ENCODE assay signal across 12 cellular contexts in the genomic region with DNA sequence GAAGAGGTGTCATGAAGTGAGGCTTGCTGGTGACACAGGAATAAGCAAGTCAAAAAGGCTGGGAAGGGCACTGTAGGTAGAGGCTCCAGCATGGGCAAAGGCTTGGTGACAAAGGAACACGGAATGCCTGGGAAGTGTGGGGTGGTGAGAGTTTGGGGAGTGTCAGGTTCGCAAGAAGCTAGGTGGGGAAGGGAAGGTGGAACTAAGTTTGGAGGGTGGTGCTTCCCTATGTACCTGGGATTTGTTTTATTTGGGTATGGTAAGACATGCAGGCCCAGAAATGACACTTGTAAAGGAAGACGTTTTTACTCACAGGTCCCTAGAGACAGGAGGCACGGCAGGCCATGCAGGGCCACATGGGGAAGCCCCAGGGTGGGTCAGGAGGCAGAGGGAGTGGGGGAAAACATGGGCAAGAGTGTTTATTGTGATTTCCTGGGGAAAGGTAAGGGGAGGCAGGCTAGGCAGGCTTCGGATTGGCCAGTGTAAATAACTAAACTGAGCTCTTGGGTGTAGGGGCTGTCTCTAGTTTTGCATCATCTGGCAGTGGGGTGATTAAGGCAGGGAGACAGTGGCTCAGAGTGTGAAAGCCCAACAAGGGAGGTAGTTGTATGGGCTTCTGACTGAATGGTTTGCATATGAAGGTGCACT. TPM values are rescaled to one million over a fixed set of nuclear protein-coding genes. Genes with fewer than 3 reads are reported as not detected.
A peak's percentile ranks its signal among the peaks of the same experiment; 100 is the strongest.
DNase-seq lines count a peak whose midpoint lies in the region; ATAC-seq, FAIRE-seq and TF ChIP-seq lines count a peak whose summit lies in the region.
"Had no signal": no experiment of that assay in that cellular context is flagged by ENCODE, and none has a peak within 500 bp of the region (broad histone marks: within the 10 kb centered on the region; RNA-seq: fewer than 3 reads in every experiment).

No MANE protein-coding gene starts in this region.

- ATAC-seq in GM21367 (IDR thresholded peaks at IDR 0.05; ENCODE audit: unreplicated experiment) (peak; percentile 89), HG02973 (IDR thresholded peaks at IDR 0.05; ENCODE audit: unreplicated experiment) (peak; percentile 91), WTC11 (peak; percentile 53)
- ATAC-seq: effector memory CD8-positive, alpha-beta T cell; HepG2 had no signal

- intact Hi-C loops in CD4-positive, alpha-beta memory T cell (cut with micrococcal nuclease), result loop anchor here (10.0 kb wide), 1 partner anchor 205 kb away; no protein-coding TSS in a partner anchor

- CTCF ChIA-PET in WTC11 (lab: Charles Lee), result interaction anchor here (1.2 kb wide), 1 partner anchor 9 kb away, joined by 4 read pairs; no protein-coding TSS in a partner anchor
- CTCF ChIA-PET in CD4-positive, alpha-beta memory T cell (lab: Charles Lee; ENCODE audit: partially characterized antibody), result no interaction called here

- H3K27me3 Mint-ChIP-seq in WTC11 (ENCODE audit: low read depth), result no peaks in the 10 kb centered on the region
- H3K27me3 Mint-ChIP-seq in CD4-positive, alpha-beta memory T cell, result peaks cover 1 to 2% of the 10 kb centered on the region in 2 donors

- H3K4me1 ChIP-seq in CD4-positive, alpha-beta memory T cell (ENCODE audit: insufficient read depth, low read length), result no peaks in the 10 kb centered on the region

- H3K36me3 Mint-ChIP-seq in WTC11, result peaks cover 14% of the 10 kb centered on the region
- no peaks in the 10 kb centered on the region for H3K36me3 Mint-ChIP-seq in CD4-positive, alpha-beta memory T cell

- no peaks in the 10 kb centered on the region for H3K36me3 ChIP-seq in CD4-positive, alpha-beta memory T cell (ENCODE audit: insufficient read depth, low read length)

- no peak overlapping the region for H3K4me3 Mint-ChIP-seq in WTC11
- H3K4me3 Mint-ChIP-seq in CD4-positive, alpha-beta memory T cell, result no peak overlapping the region
- H3K4me3 Mint-ChIP-seq: effector memory CD8-positive, alpha-beta T cell had no signal

- no peak overlapping the region for H3K27ac ChIP-seq in CD4-positive, alpha-beta memory T cell (ENCODE audit: low read depth, low read length)

- H3K9me3 Mint-ChIP-seq in WTC11, result peaks cover 27% of the 10 kb centered on the region
- H3K9me3 Mint-ChIP-seq in CD4-positive, alpha-beta memory T cell, result peaks cover 0 to 1% (median 0%) of the 10 kb centered on the region in 8 donors
- H3K9me3 Mint-ChIP-seq: effector memory CD8-positive, alpha-beta T cell had no signal

- no peaks in the 10 kb centered on the region for H3K27me3 ChIP-seq in CD4-positive, alpha-beta memory T cell (ENCODE audit: insufficient read depth, low read length)

- POLR2A ChIA-PET in WTC11 (lab: Charles Lee), result no interaction called here
- POLR2A ChIA-PET in CD4-positive, alpha-beta memory T cell (lab: Charles Lee; ENCODE audit: partially characterized antibody), result no interaction called here

- no peaks in the 10 kb centered on the region for H3K9me3 ChIP-seq in CD4-positive, alpha-beta memory T cell (ENCODE audit: control insufficient read depth in 1 of 2, low read length in 2 of 2)

- TF ChIP-seq CTCF in WTC11 (IDR thresholded peaks at IDR 0.05), result no peak

- H3K4me1 Mint-ChIP-seq in WTC11, result peaks cover 10% of the 10 kb centered on the region
- no peaks in the 10 kb centered on the region for H3K4me1 Mint-ChIP-seq in CD4-positive, alpha-beta memory T cell

- H3K27ac Mint-ChIP-seq in WTC11, result no peak overlapping the region
- H3K27ac Mint-ChIP-seq in CD4-positive, alpha-beta memory T cell, result no peak overlapping the region
- H3K27ac Mint-ChIP-seq: effector memory CD8-positive, alpha-beta T cell had no signal

- no peak for DNase-seq in GM18507 (ENCODE audit: extremely low spot score, insufficient read length, low read depth)
- no peak for DNase-seq in WTC11 (ENCODE audit: low spot score)
- no peak for DNase-seq in CD4-positive, alpha-beta memory T cell
- DNase-seq in NCI-H2171 (lab: John Stamatoyannopoulos, UW), result no peak
- no peak for DNase-seq in amygdala (lab: John Stamatoyannopoulos, UW)
- no peak for DNase-seq in middle frontal gyrus (ENCODE audit: extremely low spot score, low spot score)
- DNase-seq: activated CD4-positive, alpha-beta T cell treated with anti-CD3 and anti-CD28 coated beads, Interleukin-2, amount 50 U/mL, for 1 hour; C1 segment of cervical spinal cord; effector memory CD8-positive, alpha-beta T cell had no signal

- no peak overlapping the region for H3K4me3 ChIP-seq in CD4-positive, alpha-beta memory T cell (ENCODE audit: low read length in 2 of 2)

- FAIRE-seq in GM18507 (lab: Jason Lieb, UNC), result peak; percentile 86
- FAIRE-seq: HepG2 had no signal

TF ChIP-seq in WTC11, 78 proteins besides CTCF, POLR2A, EP300 and RAD21 (continues in another document):
- TF ChIP-seq ZBTB21 (CRISPR knock-in tag; IDR thresholded peaks at IDR 0.05; ENCODE audit: borderline replicate concordance) (no peak), TEAD4 (CRISPR knock-in tag; IDR thresholded peaks at IDR 0.05) (no peak), NFATC4 (CRISPR knock-in tag; IDR thresholded peaks at IDR 0.05) (no peak), JUN (CRISPR knock-in tag; IDR thresholded peaks at IDR 0.05) (no peak), FOXP1 (CRISPR knock-in tag; IDR thresholded peaks at IDR 0.05; ENCODE audit: borderline replicate concordance) (no peak), ZNF219 (CRISPR knock-in tag; IDR thresholded peaks at IDR 0.05; ENCODE audit: borderline replicate concordance) (no peak), NFE2L1 (CRISPR knock-in tag; IDR thresholded peaks at IDR 0.05) (no peak), SOX15 (CRISPR knock-in tag; IDR thresholded peaks at IDR 0.05) (no peak), ZNF396 (CRISPR knock-in tag; IDR thresholded peaks at IDR 0.05; ENCODE audit: borderline replicate concordance) (no peak)
- TF ChIP-seq, protein P1, sequence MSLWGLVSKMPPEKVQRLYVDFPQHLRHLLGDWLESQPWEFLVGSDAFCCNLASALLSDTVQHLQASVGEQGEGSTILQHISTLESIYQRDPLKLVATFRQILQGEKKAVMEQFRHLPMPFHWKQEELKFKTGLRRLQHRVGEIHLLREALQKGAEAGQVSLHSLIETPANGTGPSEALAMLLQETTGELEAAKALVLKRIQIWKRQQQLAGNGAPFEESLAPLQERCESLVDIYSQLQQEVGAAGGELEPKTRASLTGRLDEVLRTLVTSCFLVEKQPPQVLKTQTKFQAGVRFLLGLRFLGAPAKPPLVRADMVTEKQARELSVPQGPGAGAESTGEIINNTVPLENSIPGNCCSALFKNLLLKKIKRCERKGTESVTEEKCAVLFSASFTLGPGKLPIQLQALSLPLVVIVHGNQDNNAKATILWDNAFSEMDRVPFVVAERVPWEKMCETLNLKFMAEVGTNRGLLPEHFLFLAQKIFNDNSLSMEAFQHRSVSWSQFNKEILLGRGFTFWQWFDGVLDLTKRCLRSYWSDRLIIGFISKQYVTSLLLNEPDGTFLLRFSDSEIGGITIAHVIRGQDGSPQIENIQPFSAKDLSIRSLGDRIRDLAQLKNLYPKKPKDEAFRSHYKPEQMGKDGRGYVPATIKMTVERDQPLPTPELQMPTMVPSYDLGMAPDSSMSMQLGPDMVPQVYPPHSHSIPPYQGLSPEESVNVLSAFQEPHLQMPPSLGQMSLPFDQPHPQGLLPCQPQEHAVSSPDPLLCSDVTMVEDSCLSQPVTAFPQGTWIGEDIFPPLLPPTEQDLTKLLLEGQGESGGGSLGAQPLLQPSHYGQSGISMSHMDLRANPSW (CRISPR knock-in tag; conservative IDR thresholded peaks at IDR 0.05; ENCODE audit: low read depth), result no peak
- TF ChIP-seq, protein P2, sequence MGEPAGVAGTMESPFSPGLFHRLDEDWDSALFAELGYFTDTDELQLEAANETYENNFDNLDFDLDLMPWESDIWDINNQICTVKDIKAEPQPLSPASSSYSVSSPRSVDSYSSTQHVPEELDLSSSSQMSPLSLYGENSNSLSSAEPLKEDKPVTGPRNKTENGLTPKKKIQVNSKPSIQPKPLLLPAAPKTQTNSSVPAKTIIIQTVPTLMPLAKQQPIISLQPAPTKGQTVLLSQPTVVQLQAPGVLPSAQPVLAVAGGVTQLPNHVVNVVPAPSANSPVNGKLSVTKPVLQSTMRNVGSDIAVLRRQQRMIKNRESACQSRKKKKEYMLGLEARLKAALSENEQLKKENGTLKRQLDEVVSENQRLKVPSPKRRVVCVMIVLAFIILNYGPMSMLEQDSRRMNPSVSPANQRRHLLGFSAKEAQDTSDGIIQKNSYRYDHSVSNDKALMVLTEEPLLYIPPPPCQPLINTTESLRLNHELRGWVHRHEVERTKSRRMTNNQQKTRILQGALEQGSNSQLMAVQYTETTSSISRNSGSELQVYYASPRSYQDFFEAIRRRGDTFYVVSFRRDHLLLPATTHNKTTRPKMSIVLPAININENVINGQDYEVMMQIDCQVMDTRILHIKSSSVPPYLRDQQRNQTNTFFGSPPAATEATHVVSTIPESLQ (CRISPR knock-in tag; IDR thresholded peaks at IDR 0.05), result no peak
- TF ChIP-seq, protein P3, sequence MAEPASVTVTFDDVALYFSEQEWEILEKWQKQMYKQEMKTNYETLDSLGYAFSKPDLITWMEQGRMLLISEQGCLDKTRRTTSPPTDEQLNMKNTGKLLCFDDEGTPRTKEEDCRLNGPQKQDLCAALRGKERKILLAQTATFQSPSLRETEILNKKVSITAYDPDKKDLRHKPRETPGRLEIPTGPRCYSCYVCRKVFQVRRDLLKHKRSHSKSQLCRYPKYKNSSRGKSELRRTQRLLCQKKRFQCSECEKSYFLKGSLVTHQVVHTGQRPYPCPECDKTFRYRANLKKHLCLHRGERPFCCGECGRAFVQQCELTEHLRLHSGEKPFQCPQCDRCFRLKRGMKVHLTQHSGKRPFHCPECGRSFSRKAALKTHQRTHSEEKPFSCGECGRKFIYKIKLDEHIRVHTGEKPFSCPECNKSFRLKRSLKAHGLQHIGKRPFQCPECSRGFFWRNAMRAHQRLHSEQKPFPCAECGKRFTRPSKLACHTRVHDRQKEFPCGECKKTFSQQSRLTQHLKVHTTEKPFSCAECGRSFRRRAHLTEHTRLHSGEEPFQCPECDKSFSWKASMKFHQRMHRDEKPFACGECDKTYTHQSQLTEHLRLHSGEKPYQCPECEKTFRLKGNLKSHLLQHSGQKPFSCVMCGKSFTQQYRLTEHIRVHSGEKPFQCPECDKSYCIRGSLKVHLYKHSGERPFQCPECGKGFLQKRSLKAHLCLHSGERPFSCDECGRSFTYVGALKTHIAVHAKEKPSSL (CRISPR knock-in tag; conservative IDR thresholded peaks at IDR 0.05), result no peak
- TF ChIP-seq, protein P4, sequence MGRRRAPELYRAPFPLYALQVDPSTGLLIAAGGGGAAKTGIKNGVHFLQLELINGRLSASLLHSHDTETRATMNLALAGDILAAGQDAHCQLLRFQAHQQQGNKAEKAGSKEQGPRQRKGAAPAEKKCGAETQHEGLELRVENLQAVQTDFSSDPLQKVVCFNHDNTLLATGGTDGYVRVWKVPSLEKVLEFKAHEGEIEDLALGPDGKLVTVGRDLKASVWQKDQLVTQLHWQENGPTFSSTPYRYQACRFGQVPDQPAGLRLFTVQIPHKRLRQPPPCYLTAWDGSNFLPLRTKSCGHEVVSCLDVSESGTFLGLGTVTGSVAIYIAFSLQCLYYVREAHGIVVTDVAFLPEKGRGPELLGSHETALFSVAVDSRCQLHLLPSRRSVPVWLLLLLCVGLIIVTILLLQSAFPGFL (CRISPR knock-in tag; IDR thresholded peaks at IDR 0.05; ENCODE audit: borderline replicate concordance), result no peak

RNA-seq across cellular contexts. Expression of a gene that starts 52.1 kb away (rescaled TPM):
- 0.04 to 0.09 TPM in 2 of 3 replicates, not detected in the other for total RNA-seq in WTC11 (2021)
- total RNA-seq in CD4-positive, alpha-beta memory T cell, result under 1 TPM; 0.17 TPM
- polyA plus RNA-seq in CD4-positive, alpha-beta memory T cell, result not detected
- total RNA-seq: HepG2 had no signal
- polyA plus RNA-seq: HepG2 had no signal
